Comparison of ENCODE assay signal across 21 cellular contexts in genomic region chr11:2509481-2510001, GRCh38.
A peak's percentile ranks its signal among the peaks of the same experiment; 100 is the strongest.
DNase-seq lines count a peak whose midpoint lies in the region; ATAC-seq, FAIRE-seq and TF ChIP-seq lines count a peak whose summit lies in the region.
"Had no signal": no experiment of that assay in that cellular context is flagged by ENCODE, and none has a peak within 500 bp of the region (broad histone marks: within the 10 kb centered on the region; RNA-seq: fewer than 3 reads in every experiment).

No MANE protein-coding gene starts in this region.

- no peaks in the 10 kb centered on the region for H3K4me1 Mint-ChIP-seq in chondrocyte (ENCODE audit: low read depth)

- TF ChIP-seq CTCF in chondrocyte (IDR thresholded peaks at IDR 0.05) (no peak), kidney (IDR thresholded peaks at IDR 0.05; ENCODE audit: borderline replicate concordance, extremely low read depth, insufficient read depth) (no peak), upper lobe of left lung (IDR thresholded peaks at IDR 0.05) (no peak)

- no peak overlapping the region for H3K4me3 ChIP-seq in kidney (ENCODE audit: low read length in 2 of 2)
- H3K4me3 ChIP-seq in upper lobe of left lung, result no peak overlapping the region
- H3K4me3 ChIP-seq: esophagus muscularis mucosa, hepatocyte, Peyer's patch had no signal

- intact Hi-C loops in kidney (cut with DNase I), result no loop called here

- H3K36me3 Mint-ChIP-seq in chondrocyte (ENCODE audit: low read depth), result no peaks in the 10 kb centered on the region

- peaks cover 42% of the 10 kb centered on the region for H3K27me3 Mint-ChIP-seq in chondrocyte (ENCODE audit: low read depth)

- TF ChIP-seq POLR2A in upper lobe of left lung (IDR thresholded peaks at IDR 0.05), result no peak

- no peaks in the 10 kb centered on the region for H3K9me3 ChIP-seq in kidney (ENCODE audit: control insufficient read depth in 1 of 2, low read length in 2 of 2)
- no peaks in the 10 kb centered on the region for H3K9me3 ChIP-seq in upper lobe of left lung
- H3K9me3 ChIP-seq: esophagus muscularis mucosa, Peyer's patch had no signal

- H3K27ac Mint-ChIP-seq in chondrocyte (ENCODE audit: unreplicated experiment), result no peak overlapping the region
- H3K27ac Mint-ChIP-seq: activated T-cell treated with anti-CD3 and anti-CD28 coated beads, Interleukin-2, amount 50 U/mL, for 72 hours had no signal

- no peaks in the 10 kb centered on the region for H3K27me3 ChIP-seq in upper lobe of left lung
- H3K27me3 ChIP-seq: Peyer's patch had no signal

- WGBS in upper lobe of left lung, 2 donors, result 39 to 63% methylated on average over 15 to 16 of the region's 16 CpGs

- H3K4me3 Mint-ChIP-seq in chondrocyte (ENCODE audit: unreplicated experiment), result no peak overlapping the region
- H3K4me3 Mint-ChIP-seq: activated T-cell treated with anti-CD3 and anti-CD28 coated beads, Interleukin-2, amount 50 U/mL, for 72 hours had no signal

- TF ChIP-seq EP300 in upper lobe of left lung (IDR thresholded peaks at IDR 0.05), result no peak

- no peak for FAIRE-seq in kidney (lab: Jason Lieb, UNC)
- FAIRE-seq: colon, D721Med had no signal

- ATAC-seq in upper lobe of left lung (ENCODE audit: low FRiP score in 2 of 2) (no peak), GM19328 (IDR thresholded peaks at IDR 0.05; ENCODE audit: unreplicated experiment) (no peak)
- ATAC-seq: activated T-cell treated with anti-CD3 and anti-CD28 coated beads, Interleukin-2, amount 50 U/mL, for 72 hours; naive thymus-derived CD4-positive, alpha-beta T cell had no signal

- H3K27ac ChIP-seq in kidney (ENCODE audit: low read depth in 2 of 2, low read length in 2 of 2) (no peak overlapping the region), upper lobe of left lung (no peak overlapping the region)
- H3K27ac ChIP-seq: esophagus muscularis mucosa, hepatocyte, Peyer's patch had no signal

- peak; percentile 60 for DNase-seq in activated effector memory CD4-positive, alpha-beta T cell treated with anti-CD3 and anti-CD28 coated beads, Interleukin-2, amount 50 U/mL, for 16 hours
- DNase-seq in activated effector memory CD4-positive, alpha-beta T cell treated with Interleukin-2 at 50 U/mL for 16 hours, result no peak
- DNase-seq in chondrocyte (ENCODE audit: low spot score) (peak; percentile 75), kidney (peak; percentile 75), upper lobe of left lung (peak; percentile 19 to 68)
- DNase-seq in activated T-cell treated with anti-CD3 and anti-CD28 coated beads, Interleukin-2, amount 50 U/mL, for 48 hours, result no peak
- DNase-seq in activated naive CD4-positive, alpha-beta T cell (lab: John Stamatoyannopoulos, UW), result no peak
- DNase-seq: ACHN; activated CD4-positive, CD25-positive, alpha-beta regulatory T cell treated with anti-CD3 and anti-CD28 coated beads, Interleukin-2, amount 50 U/mL, for 72 hours; activated T-cell treated with anti-CD3 and anti-CD28 coated beads, Interleukin-2, amount 50 U/mL, for 72 hours; amygdala; NCI-H2029 treated with DMSO at 0.1 percent for 48 hours; NCI-H69; stimulated activated CD4-positive, alpha-beta T cell treated with anti-CD3 and anti-CD28 coated beads, Interleukin-1b, Interleukin-23, amount 100 ng/mL, for 48 hours had no signal

- H3K4me1 ChIP-seq in kidney (ENCODE audit: control insufficient read depth in 1 of 2, insufficient read depth in 1 of 2, low read depth in 1 of 2, low read length in 2 of 2) (peaks cover 0 to 17% of the 10 kb centered on the region in 2 donors), upper lobe of left lung (peaks cover 15 to 37% (median 22%) of the 10 kb centered on the region in 4 donors)
- H3K4me1 ChIP-seq: Peyer's patch had no signal

- H3K9ac ChIP-seq in kidney (ENCODE audit: low read length in 2 of 2), result no peak overlapping the region

- H3K9me3 Mint-ChIP-seq in chondrocyte (ENCODE audit: low read depth), result no peaks in the 10 kb centered on the region
- H3K9me3 Mint-ChIP-seq: activated T-cell treated with anti-CD3 and anti-CD28 coated beads, Interleukin-2, amount 50 U/mL, for 72 hours had no signal

- no peaks in the 10 kb centered on the region for H3K36me3 ChIP-seq in kidney (ENCODE audit: control insufficient read depth in 1 of 2, insufficient read depth in 2 of 2, low read length in 2 of 2)
- H3K36me3 ChIP-seq in upper lobe of left lung, result no peaks in the 10 kb centered on the region
- H3K36me3 ChIP-seq: esophagus muscularis mucosa, Peyer's patch had no signal

Comparison
In these comparisons a context has a peak if more than half of its experiments do, and no peak if none do; other contexts are left out.
1. DNase-seq: peak in activated effector memory CD4-positive, alpha-beta T cell treated with anti-CD3 and anti-CD28 coated beads, Interleukin-2, amount 50 U/mL, for 16 hours (single experiment), chondrocyte (single experiment), kidney (single experiment) and upper lobe of left lung (2 of 2); none in activated effector memory CD4-positive, alpha-beta T cell treated with Interleukin-2 at 50 U/mL for 16 hours (single experiment), activated T-cell treated with anti-CD3 and anti-CD28 coated beads, Interleukin-2, amount 50 U/mL, for 48 hours (0 of 2) and activated naive CD4-positive, alpha-beta T cell (0 of 4).